8 cellular contexts compared by ENCODE assay signal in the genomic region with DNA sequence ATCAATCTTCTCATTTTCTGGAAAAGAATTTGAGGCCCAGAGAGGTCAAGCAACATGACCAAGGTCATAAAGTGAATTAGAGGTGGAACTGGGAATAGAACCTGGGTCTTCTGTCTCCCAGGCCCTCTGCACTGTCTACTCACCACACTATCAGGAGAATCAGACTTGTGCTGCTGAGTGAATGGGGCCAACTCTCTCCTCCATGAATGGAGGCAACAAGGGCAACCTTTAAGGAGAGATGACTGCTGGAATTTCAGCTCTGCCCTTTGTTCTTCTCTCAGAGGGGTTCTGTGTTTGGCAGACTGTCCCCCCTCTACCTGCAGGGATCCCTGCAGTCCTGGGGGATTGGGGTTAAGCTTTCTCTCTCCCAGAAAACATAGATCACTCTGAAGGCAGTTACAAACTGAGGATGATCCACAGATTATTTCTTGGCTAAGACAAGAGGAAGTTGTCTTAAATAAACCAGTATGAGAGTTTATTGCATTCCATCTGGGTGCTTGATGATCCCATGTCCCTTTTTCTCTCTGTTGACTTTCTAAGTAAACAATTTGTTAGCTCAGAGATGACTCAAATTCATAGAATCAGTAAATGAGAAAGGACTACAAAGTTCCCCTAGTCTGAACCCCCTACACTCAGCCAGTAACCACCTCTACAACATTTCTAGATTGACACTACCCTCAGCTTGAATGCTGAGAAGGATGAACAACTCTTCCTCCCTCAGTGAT.
DNase-seq lines count a peak whose midpoint lies in the region; ATAC-seq, FAIRE-seq and TF ChIP-seq lines count a peak whose summit lies in the region.

No MANE protein-coding gene starts in this region.

- no peaks in the 10 kb centered on the region for H3K27me3 ChIP-seq in CD4-positive, alpha-beta memory T cell (ENCODE audit: insufficient read depth, low read length)
- H3K27me3 ChIP-seq in K562 (ENCODE audit: control insufficient read depth in 2 of 2, insufficient read depth in 2 of 2, low read length in 2 of 2) (no peaks in the 10 kb centered on the region), lower lobe of right lung (ENCODE audit: low read depth) (no peaks in the 10 kb centered on the region), upper lobe of left lung (no peaks in the 10 kb centered on the region)

- H3K27me3 Mint-ChIP-seq in CD4-positive, alpha-beta memory T cell: no peaks in the 10 kb centered on the region

- no peak for DNase-seq in CD4-positive, alpha-beta memory T cell
- DNase-seq in KG1 (lab: John Stamatoyannopoulos, UW): peak; percentile 20
- DNase-seq in K562 (ENCODE audit: extremely low read depth in 1 of 4, low spot score in 3 of 4): peak in 2 of 4 experiments; percentile 36 to 65
- DNase-seq in lower lobe of right lung: no peak
- DNase-seq in upper lobe of left lung: no peak
- no peak for DNase-seq in DMS79 (lab: John Stamatoyannopoulos, UW)
- no peak for DNase-seq in GM19239 (ENCODE audit: insufficient read length, low spot score)
- DNase-seq in cerebellum (ENCODE audit: low spot score): no peak

- H3K4me1 ChIP-seq in CD4-positive, alpha-beta memory T cell (ENCODE audit: insufficient read depth, low read length): peaks cover 23% of the 10 kb centered on the region
- H3K4me1 ChIP-seq in K562 (replicated peaks in 1 of 2; ENCODE audit: control insufficient read depth in 2 of 2, insufficient read depth in 2 of 2, low read length in 2 of 2) (peaks cover 18 to 38% of the 10 kb centered on the region in 2 experiments), lower lobe of right lung (peaks cover 35% of the 10 kb centered on the region), upper lobe of left lung (peaks cover 30 to 39% (median 37%) of the 10 kb centered on the region in 4 donors)

- H3K27ac Mint-ChIP-seq in CD4-positive, alpha-beta memory T cell: peak overlapping the region; percentile 72 to 84 (median 81)

- TF ChIP-seq CTCF in K562 (IDR thresholded peaks at IDR 0.05 in 2 of 3, conservative IDR thresholded peaks at IDR 0.05 in 1 of 3; ENCODE audit: insufficient read depth in 2 of 3, low read depth in 1 of 3, low read length in 3 of 3) (no peak), lower lobe of right lung (IDR thresholded peaks at IDR 0.05) (no peak), upper lobe of left lung (IDR thresholded peaks at IDR 0.05) (no peak)

- no peaks in the 10 kb centered on the region for H3K79me2 ChIP-seq in K562 (ENCODE audit: control insufficient read depth, insufficient read depth, low read length)

- in situ Hi-C loops in K562 (cut with MboI): no loop called here

- peaks cover 10 to 31% (median 20%) of the 10 kb centered on the region in 4 donors for H3K4me1 Mint-ChIP-seq in CD4-positive, alpha-beta memory T cell

- H3K4me3 ChIP-seq in CD4-positive, alpha-beta memory T cell (ENCODE audit: low read length in 2 of 2): no peak overlapping the region
- no peak overlapping the region for H3K4me3 ChIP-seq in K562
- H3K4me3 ChIP-seq in lower lobe of right lung: no peak overlapping the region
- H3K4me3 ChIP-seq in upper lobe of left lung: no peak overlapping the region

- FAIRE-seq in K562 (lab: Jason Lieb, UNC) (no peak), GM19239 (lab: Jason Lieb, UNC) (no peak)

- intact Hi-C loops in CD4-positive, alpha-beta memory T cell (cut with micrococcal nuclease): no loop called here
- intact Hi-C loops in K562 (cut with micrococcal nuclease): no loop called here
- intact Hi-C loops in lower lobe of right lung (cut with DNase I): no loop called here

- TF ChIP-seq EP300 in K562 (IDR thresholded peaks at IDR 0.05; ENCODE audit: low read length) (no peak), upper lobe of left lung (IDR thresholded peaks at IDR 0.05) (no peak)

- no peaks in the 10 kb centered on the region for H3K36me3 ChIP-seq in CD4-positive, alpha-beta memory T cell (ENCODE audit: insufficient read depth, low read length)
- H3K36me3 ChIP-seq in K562 (ENCODE audit: control insufficient read depth, insufficient read depth, low read length) (no peaks in the 10 kb centered on the region), lower lobe of right lung (no peaks in the 10 kb centered on the region), upper lobe of left lung (no peaks in the 10 kb centered on the region)

- H3K9ac ChIP-seq in K562 (ENCODE audit: insufficient read depth in 1 of 2, low read depth in 2 of 2, low read length in 2 of 2): peak overlapping the region; percentile 78 to 85; a peak in 3 of 4 replicates

- peak overlapping the region; percentile 79 for H2AFZ ChIP-seq in K562 (ENCODE audit: low read depth, low read length)

- TF ChIP-seq POLR2A in K562 (conservative IDR thresholded peaks at IDR 0.05) (no peak; the same call in 1 of the 2 replicates), upper lobe of left lung (IDR thresholded peaks at IDR 0.05) (no peak)

- CTCF ChIA-PET in CD4-positive, alpha-beta memory T cell (lab: Charles Lee; ENCODE audit: partially characterized antibody): no interaction called here
- CTCF ChIA-PET in K562 (lab: Yijun Ruan, JAX; ENCODE audit: low intra/inter-chr PET ratio): no interaction called here

- ATAC-seq in K562 (peak; percentile 52), lower lobe of right lung (peak; percentile 5 to 8), upper lobe of left lung (ENCODE audit: low FRiP score in 2 of 2) (no peak)

- POLR2A ChIA-PET in CD4-positive, alpha-beta memory T cell (lab: Charles Lee; ENCODE audit: partially characterized antibody): no interaction called here
- POLR2A ChIA-PET in K562 (lab: Yijun Ruan, JAX): interaction anchor here (0.6 to 3.5 kb wide), 12 partner anchors 9 to 384 kb away, joined by 3 to 26 read pairs (median 4); no protein-coding TSS in a partner anchor

- peak overlapping the region; percentile 49 for H3K4me2 ChIP-seq in K562 (ENCODE audit: insufficient read depth, low read length)

- H3K36me3 Mint-ChIP-seq in CD4-positive, alpha-beta memory T cell: no peaks in the 10 kb centered on the region

- H3K9me3 ChIP-seq in CD4-positive, alpha-beta memory T cell (ENCODE audit: control insufficient read depth in 1 of 2, low read length in 2 of 2): no peaks in the 10 kb centered on the region
- H3K9me3 ChIP-seq in K562 (replicated peaks; ENCODE audit: control insufficient read depth, insufficient read depth, low read depth, low read length): peaks cover 11% of the 10 kb centered on the region
- H3K9me3 ChIP-seq in lower lobe of right lung: no peaks in the 10 kb centered on the region
- peaks cover 0 to 2% (median under 1%) of the 10 kb centered on the region in 4 donors for H3K9me3 ChIP-seq in upper lobe of left lung

- H3K27ac ChIP-seq in CD4-positive, alpha-beta memory T cell (ENCODE audit: low read depth, low read length): no peak overlapping the region
- peak overlapping the region; percentile 96 for H3K27ac ChIP-seq in K562 (ENCODE audit: extremely low read depth, low read depth, low read length)
- peak overlapping the region; percentile 82 for H3K27ac ChIP-seq in lower lobe of right lung
- H3K27ac ChIP-seq in upper lobe of left lung: peak overlapping the region; percentile 75 to 89 (median 84)

- H3K9me3 Mint-ChIP-seq in CD4-positive, alpha-beta memory T cell: peaks cover 0 to 2% (median 0%) of the 10 kb centered on the region in 8 donors

- BruUV-seq in K562 (replicated peaks; lab: Mats Ljungman, UMichigan): no TSS peak

- H3K4me3 Mint-ChIP-seq in CD4-positive, alpha-beta memory T cell: peak overlapping the region in 2 of 8 donors; percentile 22 to 69

- H4K20me1 ChIP-seq in K562 (replicated peaks; ENCODE audit: control insufficient read depth, insufficient read depth, low read length): no peaks in the 10 kb centered on the region

- H3K9me1 ChIP-seq in K562 (ENCODE audit: control insufficient read depth, insufficient read depth, low read length): no peaks in the 10 kb centered on the region

- TF ChIP-seq RAD21 in K562 (CRISPR knock-in tag; conservative IDR thresholded peaks at IDR 0.05 in 1 of 2, IDR thresholded peaks at IDR 0.05 in 1 of 2): 0 out of 4 replicates have a peak, but pooled peaks of 1 of the 2 experiments have one; percentile 3

TF ChIP-seq in K562, 482 proteins besides CTCF, POLR2A, EP300 and RAD21 (continues in another document):
- no peak for TF ChIP-seq RBM39 (optimal IDR thresholded peaks at IDR 0.05; ENCODE audit: low read depth, low read length)
- TF ChIP-seq JUN (IDR thresholded peaks at IDR 0.05; ENCODE audit: borderline replicate concordance, low read depth, low read length): peak; percentile 28; the same call in 1 of the 2 replicates
- TF ChIP-seq JUN (CRISPR knock-in tag; IDR thresholded peaks at IDR 0.05; ENCODE audit: borderline replicate concordance): no peak
- peak; percentile 65 for TF ChIP-seq HDAC8 (tag; IDR thresholded peaks at IDR 0.05)
- TF ChIP-seq SRSF3 (IDR thresholded peaks at IDR 0.05; ENCODE audit: insufficient read depth, low read length): no peak
- TF ChIP-seq ERF (CRISPR knock-in tag; IDR thresholded peaks at IDR 0.05): peak; percentile 27; the same call in 1 of the 2 replicates
- peak; percentile 42; the same call in 1 of the 2 replicates for TF ChIP-seq ZNF239 (CRISPR knock-in tag; IDR thresholded peaks at IDR 0.05)
- TF ChIP-seq EWSR1 (IDR thresholded peaks at IDR 0.05; ENCODE audit: borderline replicate concordance, low read depth, partially characterized antibody): no peak

Comparison
In these comparisons a context has a peak if more than half of its experiments do, and no peak if none do; other contexts are left out.
1. ATAC-seq: peak in K562 (single experiment) and lower lobe of right lung (2 of 2); none in upper lobe of left lung (0 of 2).